In the genomic region with DNA sequence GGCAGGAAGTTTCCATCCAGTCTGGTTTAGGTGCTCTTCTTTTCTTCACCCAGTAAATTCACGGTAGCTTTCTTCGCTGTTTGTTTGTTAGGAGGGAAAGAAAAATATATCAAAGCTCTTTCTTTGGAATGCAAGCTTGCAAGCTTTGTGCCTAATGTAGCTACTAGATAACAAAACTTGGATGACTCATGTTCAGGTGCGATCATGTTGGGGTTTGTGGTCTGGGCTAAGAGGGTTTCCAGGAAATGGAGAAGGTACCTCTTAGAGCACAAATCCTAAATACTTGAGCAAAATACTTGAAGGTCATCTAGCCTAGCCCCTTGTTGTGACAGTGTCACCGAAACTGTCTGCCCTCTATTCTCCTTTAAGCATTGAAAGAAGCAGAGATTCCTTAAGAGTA, we compare ENCODE assay signal across 1 cellular context.
TF ChIP-seq lines count a peak whose summit lies in the region.

No MANE protein-coding gene starts in this region.

TF ChIP-seq in K562, 482 proteins besides CTCF, POLR2A, EP300 and RAD21 (continued from another document):
- TF ChIP-seq SNRNP70 (optimal IDR thresholded peaks at IDR 0.05; ENCODE audit: low read depth, low read length) (no peak), ZSCAN32 (CRISPR knock-in tag; IDR thresholded peaks at IDR 0.05) (no peak), KLF16 (IDR thresholded peaks at IDR 0.05) (peak; percentile 56; the same call in 1 of the 2 replicates), ZNF212 (CRISPR knock-in tag; IDR thresholded peaks at IDR 0.05) (no peak), HDAC1 (IDR thresholded peaks at IDR 0.05) (peak in 1 of 2 experiments; percentile 88; a peak in 2 of 4 replicates), ESRRB (CRISPR knock-in tag; IDR thresholded peaks at IDR 0.05; ENCODE audit: borderline replicate concordance) (no peak), HDAC6 (IDR thresholded peaks at IDR 0.05; ENCODE audit: low read depth, low read length) (no peak), GABPA (tag; conservative IDR thresholded peaks at IDR 0.05; ENCODE audit: low read depth) (no peak), LCOR (CRISPR knock-in tag; IDR thresholded peaks at IDR 0.05) (0 out of 2 replicates have a peak, but pooled peaks have one; percentile 36), SREBF2 (CRISPR knock-in tag; IDR thresholded peaks at IDR 0.05) (no peak), XRCC5 (IDR thresholded peaks at IDR 0.05; ENCODE audit: low read depth, low read length) (no peak), KLF1 (tag; IDR thresholded peaks at IDR 0.05) (no peak), ZNF146 (CRISPR knock-in tag; IDR thresholded peaks at IDR 0.05; ENCODE audit: unreplicated experiment) (no peak), ELF1 (tag; IDR thresholded peaks at IDR 0.05) (no peak), HDAC3 (IDR thresholded peaks at IDR 0.05; ENCODE audit: borderline replicate concordance, partially characterized antibody) (peak; percentile 46), STAG1 (CRISPR knock-in tag; IDR thresholded peaks at IDR 0.05; ENCODE audit: borderline replicate concordance) (no peak), ETV5 (CRISPR knock-in tag; IDR thresholded peaks at IDR 0.05; ENCODE audit: low read depth) (no peak), MCM2 (IDR thresholded peaks at IDR 0.05; ENCODE audit: low read depth) (no peak), TAF7 (tag; IDR thresholded peaks at IDR 0.05) (no peak), SOX6 (IDR thresholded peaks at IDR 0.05) (peak; percentile 76)
- TF ChIP-seq, protein P1, sequence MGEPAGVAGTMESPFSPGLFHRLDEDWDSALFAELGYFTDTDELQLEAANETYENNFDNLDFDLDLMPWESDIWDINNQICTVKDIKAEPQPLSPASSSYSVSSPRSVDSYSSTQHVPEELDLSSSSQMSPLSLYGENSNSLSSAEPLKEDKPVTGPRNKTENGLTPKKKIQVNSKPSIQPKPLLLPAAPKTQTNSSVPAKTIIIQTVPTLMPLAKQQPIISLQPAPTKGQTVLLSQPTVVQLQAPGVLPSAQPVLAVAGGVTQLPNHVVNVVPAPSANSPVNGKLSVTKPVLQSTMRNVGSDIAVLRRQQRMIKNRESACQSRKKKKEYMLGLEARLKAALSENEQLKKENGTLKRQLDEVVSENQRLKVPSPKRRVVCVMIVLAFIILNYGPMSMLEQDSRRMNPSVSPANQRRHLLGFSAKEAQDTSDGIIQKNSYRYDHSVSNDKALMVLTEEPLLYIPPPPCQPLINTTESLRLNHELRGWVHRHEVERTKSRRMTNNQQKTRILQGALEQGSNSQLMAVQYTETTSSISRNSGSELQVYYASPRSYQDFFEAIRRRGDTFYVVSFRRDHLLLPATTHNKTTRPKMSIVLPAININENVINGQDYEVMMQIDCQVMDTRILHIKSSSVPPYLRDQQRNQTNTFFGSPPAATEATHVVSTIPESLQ (CRISPR knock-in tag; IDR thresholded peaks at IDR 0.05) = no peak
- TF ChIP-seq, protein P2, sequence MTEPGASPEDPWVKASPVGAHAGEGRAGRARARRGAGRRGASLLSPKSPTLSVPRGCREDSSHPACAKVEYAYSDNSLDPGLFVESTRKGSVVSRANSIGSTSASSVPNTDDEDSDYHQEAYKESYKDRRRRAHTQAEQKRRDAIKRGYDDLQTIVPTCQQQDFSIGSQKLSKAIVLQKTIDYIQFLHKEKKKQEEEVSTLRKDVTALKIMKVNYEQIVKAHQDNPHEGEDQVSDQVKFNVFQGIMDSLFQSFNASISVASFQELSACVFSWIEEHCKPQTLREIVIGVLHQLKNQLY (CRISPR knock-in tag; conservative IDR thresholded peaks at IDR 0.05) = no peak
- TF ChIP-seq, protein P3, sequence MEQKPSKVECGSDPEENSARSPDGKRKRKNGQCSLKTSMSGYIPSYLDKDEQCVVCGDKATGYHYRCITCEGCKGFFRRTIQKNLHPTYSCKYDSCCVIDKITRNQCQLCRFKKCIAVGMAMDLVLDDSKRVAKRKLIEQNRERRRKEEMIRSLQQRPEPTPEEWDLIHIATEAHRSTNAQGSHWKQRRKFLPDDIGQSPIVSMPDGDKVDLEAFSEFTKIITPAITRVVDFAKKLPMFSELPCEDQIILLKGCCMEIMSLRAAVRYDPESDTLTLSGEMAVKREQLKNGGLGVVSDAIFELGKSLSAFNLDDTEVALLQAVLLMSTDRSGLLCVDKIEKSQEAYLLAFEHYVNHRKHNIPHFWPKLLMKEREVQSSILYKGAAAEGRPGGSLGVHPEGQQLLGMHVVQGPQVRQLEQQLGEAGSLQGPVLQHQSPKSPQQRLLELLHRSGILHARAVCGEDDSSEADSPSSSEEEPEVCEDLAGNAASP (IDR thresholded peaks at IDR 0.05) = no peak
- TF ChIP-seq, protein P4, sequence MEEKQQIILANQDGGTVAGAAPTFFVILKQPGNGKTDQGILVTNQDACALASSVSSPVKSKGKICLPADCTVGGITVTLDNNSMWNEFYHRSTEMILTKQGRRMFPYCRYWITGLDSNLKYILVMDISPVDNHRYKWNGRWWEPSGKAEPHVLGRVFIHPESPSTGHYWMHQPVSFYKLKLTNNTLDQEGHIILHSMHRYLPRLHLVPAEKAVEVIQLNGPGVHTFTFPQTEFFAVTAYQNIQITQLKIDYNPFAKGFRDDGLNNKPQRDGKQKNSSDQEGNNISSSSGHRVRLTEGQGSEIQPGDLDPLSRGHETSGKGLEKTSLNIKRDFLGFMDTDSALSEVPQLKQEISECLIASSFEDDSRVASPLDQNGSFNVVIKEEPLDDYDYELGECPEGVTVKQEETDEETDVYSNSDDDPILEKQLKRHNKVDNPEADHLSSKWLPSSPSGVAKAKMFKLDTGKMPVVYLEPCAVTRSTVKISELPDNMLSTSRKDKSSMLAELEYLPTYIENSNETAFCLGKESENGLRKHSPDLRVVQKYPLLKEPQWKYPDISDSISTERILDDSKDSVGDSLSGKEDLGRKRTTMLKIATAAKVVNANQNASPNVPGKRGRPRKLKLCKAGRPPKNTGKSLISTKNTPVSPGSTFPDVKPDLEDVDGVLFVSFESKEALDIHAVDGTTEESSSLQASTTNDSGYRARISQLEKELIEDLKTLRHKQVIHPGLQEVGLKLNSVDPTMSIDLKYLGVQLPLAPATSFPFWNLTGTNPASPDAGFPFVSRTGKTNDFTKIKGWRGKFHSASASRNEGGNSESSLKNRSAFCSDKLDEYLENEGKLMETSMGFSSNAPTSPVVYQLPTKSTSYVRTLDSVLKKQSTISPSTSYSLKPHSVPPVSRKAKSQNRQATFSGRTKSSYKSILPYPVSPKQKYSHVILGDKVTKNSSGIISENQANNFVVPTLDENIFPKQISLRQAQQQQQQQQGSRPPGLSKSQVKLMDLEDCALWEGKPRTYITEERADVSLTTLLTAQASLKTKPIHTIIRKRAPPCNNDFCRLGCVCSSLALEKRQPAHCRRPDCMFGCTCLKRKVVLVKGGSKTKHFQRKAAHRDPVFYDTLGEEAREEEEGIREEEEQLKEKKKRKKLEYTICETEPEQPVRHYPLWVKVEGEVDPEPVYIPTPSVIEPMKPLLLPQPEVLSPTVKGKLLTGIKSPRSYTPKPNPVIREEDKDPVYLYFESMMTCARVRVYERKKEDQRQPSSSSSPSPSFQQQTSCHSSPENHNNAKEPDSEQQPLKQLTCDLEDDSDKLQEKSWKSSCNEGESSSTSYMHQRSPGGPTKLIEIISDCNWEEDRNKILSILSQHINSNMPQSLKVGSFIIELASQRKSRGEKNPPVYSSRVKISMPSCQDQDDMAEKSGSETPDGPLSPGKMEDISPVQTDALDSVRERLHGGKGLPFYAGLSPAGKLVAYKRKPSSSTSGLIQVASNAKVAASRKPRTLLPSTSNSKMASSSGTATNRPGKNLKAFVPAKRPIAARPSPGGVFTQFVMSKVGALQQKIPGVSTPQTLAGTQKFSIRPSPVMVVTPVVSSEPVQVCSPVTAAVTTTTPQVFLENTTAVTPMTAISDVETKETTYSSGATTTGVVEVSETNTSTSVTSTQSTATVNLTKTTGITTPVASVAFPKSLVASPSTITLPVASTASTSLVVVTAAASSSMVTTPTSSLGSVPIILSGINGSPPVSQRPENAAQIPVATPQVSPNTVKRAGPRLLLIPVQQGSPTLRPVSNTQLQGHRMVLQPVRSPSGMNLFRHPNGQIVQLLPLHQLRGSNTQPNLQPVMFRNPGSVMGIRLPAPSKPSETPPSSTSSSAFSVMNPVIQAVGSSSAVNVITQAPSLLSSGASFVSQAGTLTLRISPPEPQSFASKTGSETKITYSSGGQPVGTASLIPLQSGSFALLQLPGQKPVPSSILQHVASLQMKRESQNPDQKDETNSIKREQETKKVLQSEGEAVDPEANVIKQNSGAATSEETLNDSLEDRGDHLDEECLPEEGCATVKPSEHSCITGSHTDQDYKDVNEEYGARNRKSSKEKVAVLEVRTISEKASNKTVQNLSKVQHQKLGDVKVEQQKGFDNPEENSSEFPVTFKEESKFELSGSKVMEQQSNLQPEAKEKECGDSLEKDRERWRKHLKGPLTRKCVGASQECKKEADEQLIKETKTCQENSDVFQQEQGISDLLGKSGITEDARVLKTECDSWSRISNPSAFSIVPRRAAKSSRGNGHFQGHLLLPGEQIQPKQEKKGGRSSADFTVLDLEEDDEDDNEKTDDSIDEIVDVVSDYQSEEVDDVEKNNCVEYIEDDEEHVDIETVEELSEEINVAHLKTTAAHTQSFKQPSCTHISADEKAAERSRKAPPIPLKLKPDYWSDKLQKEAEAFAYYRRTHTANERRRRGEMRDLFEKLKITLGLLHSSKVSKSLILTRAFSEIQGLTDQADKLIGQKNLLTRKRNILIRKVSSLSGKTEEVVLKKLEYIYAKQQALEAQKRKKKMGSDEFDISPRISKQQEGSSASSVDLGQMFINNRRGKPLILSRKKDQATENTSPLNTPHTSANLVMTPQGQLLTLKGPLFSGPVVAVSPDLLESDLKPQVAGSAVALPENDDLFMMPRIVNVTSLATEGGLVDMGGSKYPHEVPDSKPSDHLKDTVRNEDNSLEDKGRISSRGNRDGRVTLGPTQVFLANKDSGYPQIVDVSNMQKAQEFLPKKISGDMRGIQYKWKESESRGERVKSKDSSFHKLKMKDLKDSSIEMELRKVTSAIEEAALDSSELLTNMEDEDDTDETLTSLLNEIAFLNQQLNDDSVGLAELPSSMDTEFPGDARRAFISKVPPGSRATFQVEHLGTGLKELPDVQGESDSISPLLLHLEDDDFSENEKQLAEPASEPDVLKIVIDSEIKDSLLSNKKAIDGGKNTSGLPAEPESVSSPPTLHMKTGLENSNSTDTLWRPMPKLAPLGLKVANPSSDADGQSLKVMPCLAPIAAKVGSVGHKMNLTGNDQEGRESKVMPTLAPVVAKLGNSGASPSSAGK (IDR thresholded peaks at IDR 0.05) = no peak
- TF ChIP-seq, protein P5, sequence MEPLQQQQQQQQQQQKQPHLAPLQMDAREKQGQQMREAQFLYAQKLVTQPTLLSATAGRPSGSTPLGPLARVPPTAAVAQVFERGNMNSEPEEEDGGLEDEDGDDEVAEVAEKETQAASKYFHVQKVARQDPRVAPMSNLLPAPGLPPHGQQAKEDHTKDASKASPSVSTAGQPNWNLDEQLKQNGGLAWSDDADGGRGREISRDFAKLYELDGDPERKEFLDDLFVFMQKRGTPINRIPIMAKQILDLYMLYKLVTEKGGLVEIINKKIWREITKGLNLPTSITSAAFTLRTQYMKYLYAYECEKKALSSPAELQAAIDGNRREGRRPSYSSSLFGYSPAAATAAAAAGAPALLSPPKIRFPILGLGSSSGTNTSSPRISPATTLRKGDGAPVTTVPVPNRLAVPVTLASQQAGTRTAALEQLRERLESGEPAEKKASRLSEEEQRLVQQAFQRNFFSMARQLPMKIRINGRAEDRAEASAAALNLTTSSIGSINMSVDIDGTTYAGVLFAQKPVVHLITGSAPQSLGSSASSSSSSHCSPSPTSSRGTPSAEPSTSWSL (CRISPR knock-in tag; IDR thresholded peaks at IDR 0.05; ENCODE audit: borderline replicate concordance) = no peak
- TF ChIP-seq, protein P6, sequence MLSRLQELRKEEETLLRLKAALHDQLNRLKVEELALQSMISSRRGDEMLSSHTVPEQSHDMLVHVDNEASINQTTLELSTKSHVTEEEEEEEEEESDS (CRISPR knock-in tag; IDR thresholded peaks at IDR 0.05) = no peak
